30 cellular contexts compared by ENCODE assay signal in the genomic region with DNA sequence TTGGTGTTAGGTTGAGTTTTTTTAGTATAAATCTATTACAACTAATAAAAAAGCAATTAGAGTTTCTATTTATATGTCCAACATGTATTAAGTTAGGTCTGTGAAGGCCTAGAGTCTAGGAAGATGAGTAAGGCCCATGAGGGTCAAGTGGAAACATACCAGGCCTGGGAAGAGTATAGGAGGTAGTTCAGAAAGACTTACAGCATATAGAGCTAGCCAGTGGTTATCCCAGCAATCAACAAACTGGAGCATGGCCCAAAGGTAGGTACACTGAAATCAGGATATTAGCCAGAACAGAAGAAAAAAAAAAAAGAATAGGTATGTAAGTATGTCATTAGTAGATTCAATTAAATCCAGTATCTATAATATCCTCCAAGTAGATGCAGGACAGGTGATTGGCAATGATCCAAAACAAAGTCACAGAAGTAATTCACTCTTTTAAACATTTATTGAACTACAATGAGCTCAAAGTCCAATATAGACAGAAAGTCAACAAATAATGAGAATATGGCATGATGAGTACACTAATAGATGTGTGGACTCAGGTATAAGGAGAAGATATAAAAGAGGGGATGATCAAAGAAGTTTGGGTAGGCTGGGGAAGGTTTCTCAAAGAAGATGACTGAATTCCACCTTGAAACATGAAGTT.
A peak's percentile ranks its signal among the peaks of the same experiment; 100 is the strongest.
DNase-seq lines count a peak whose midpoint lies in the region; ATAC-seq, FAIRE-seq and TF ChIP-seq lines count a peak whose summit lies in the region.
"Had no signal": no experiment of that assay in that cellular context is flagged by ENCODE, and none has a peak within 500 bp of the region (broad histone marks: within the 10 kb centered on the region; RNA-seq: fewer than 3 reads in every experiment).

No MANE protein-coding gene starts in this region.

- no peaks in the 10 kb centered on the region for H3K27me3 Mint-ChIP-seq in CD4-positive, CD25-positive, alpha-beta regulatory T cell
- H3K27me3 Mint-ChIP-seq in natural killer cell (ENCODE audit: low read depth in 2 of 2): no peaks in the 10 kb centered on the region
- H3K27me3 Mint-ChIP-seq: T-cell had no signal

- peak overlapping the region; percentile 55 for H3K4me3 ChIP-seq in CD4-positive, CD25-positive, alpha-beta regulatory T cell (ENCODE audit: low read depth, low read length)
- no peak overlapping the region for H3K4me3 ChIP-seq in GM12878
- H3K4me3 ChIP-seq in adrenal gland: no peak overlapping the region
- H3K4me3 ChIP-seq: BLaER1 treated with 17β-estradiol and CSF1 and Interleukin-3, amounts not matched to agents 10 nM and 100 nM; K562 had no signal

- POLR2A ChIA-PET in GM12878 (lab: Charles Lee): no interaction called here

- peak overlapping the region; percentile 58 for H3K27ac ChIP-seq in CD4-positive, CD25-positive, alpha-beta regulatory T cell (ENCODE audit: insufficient read depth, low read length, poor library complexity, severe bottlenecking)
- H3K27ac ChIP-seq in GM12878 (ENCODE audit: control insufficient read depth, insufficient read depth): no peak overlapping the region
- H3K27ac ChIP-seq in adrenal gland: no peak overlapping the region
- H3K27ac ChIP-seq: BLaER1 treated with 17β-estradiol and CSF1 and Interleukin-3, amounts not matched to agents 10 nM and 100 nM; RWPE1 had no signal

- no peak for TF ChIP-seq EP300 in GM12878 (IDR thresholded peaks at IDR 0.05; ENCODE audit: borderline replicate concordance in 1 of 2, control insufficient read depth in 1 of 2, low read depth in 2 of 2, low read length in 2 of 2)

- H3K36me3 ChIP-seq in CD4-positive, CD25-positive, alpha-beta regulatory T cell (ENCODE audit: control insufficient read depth, insufficient read depth, low read length): peaks cover 50% of the 10 kb centered on the region
- H3K36me3 ChIP-seq in GM12878 (ENCODE audit: control insufficient read depth in 2 of 2, insufficient read depth in 2 of 2, low read length in 1 of 2) (peaks cover 2 to 29% of the 10 kb centered on the region in 2 experiments; a peak in 3 of 4 replicates), adrenal gland (replicated peaks in 1 of 2) (no peaks in the 10 kb centered on the region)
- H3K36me3 ChIP-seq: BLaER1 treated with 17β-estradiol and CSF1 and Interleukin-3, amounts not matched to agents 10 nM and 100 nM had no signal

- no peaks in the 10 kb centered on the region for H3K9me3 Mint-ChIP-seq in CD4-positive, CD25-positive, alpha-beta regulatory T cell
- H3K9me3 Mint-ChIP-seq in natural killer cell: no peaks in the 10 kb centered on the region
- H3K9me3 Mint-ChIP-seq: CD8-positive, alpha-beta T cell; T-cell had no signal

- no peak overlapping the region for H2AFZ ChIP-seq in GM12878 (ENCODE audit: control insufficient read depth, low read depth, low read length)

- TF ChIP-seq CTCF in GM12878 (IDR thresholded peaks at IDR 0.05 in 2 of 3, conservative IDR thresholded peaks at IDR 0.05 in 1 of 3; ENCODE audit: control insufficient read depth in 2 of 3, extremely low read depth in 1 of 3, insufficient read depth in 1 of 3, low read depth in 3 of 3, low read length in 3 of 3) (no peak), natural killer cell (IDR thresholded peaks at IDR 0.05) (no peak), adrenal gland (IDR thresholded peaks at IDR 0.05) (no peak)

- TF ChIP-seq POLR2A in GM12878 (IDR thresholded peaks at IDR 0.05; ENCODE audit: low read depth, low read length) (no peak), adrenal gland (IDR thresholded peaks at IDR 0.05) (no peak)

- H3K36me3 Mint-ChIP-seq in CD4-positive, CD25-positive, alpha-beta regulatory T cell: peaks cover 34% of the 10 kb centered on the region
- no peaks in the 10 kb centered on the region for H3K36me3 Mint-ChIP-seq in natural killer cell
- H3K36me3 Mint-ChIP-seq: CD8-positive, alpha-beta T cell; T-cell had no signal

- SMC1A ChIA-PET in GM12878 (lab: Charles Lee; ENCODE audit: uncharacterized antibody, unreplicated experiment): interaction anchor here (1.0 to 5.4 kb wide), 9 partner anchors 8 to 63 kb away, joined by 3 to 32 read pairs (median 3); no protein-coding TSS in a partner anchor

- H3K4me2 ChIP-seq in GM12878 (ENCODE audit: control insufficient read depth, insufficient read depth): no peak overlapping the region
- H3K4me2 ChIP-seq: BLaER1 treated with 17β-estradiol and CSF1 and Interleukin-3, amounts not matched to agents 10 nM and 100 nM had no signal

- intact Hi-C loops in GM12878 (cut with micrococcal nuclease; ENCODE audit: unreplicated experiment) (no loop called here), natural killer cell (cut with micrococcal nuclease) (no loop called here), adrenal gland (cut with DNase I) (no loop called here)

- in situ Hi-C loops in GM12878 (cut with MboI): no loop called here

- no TSS peak for BruUV-seq in GM12878 (replicated peaks; lab: Mats Ljungman, UMichigan)

- peak overlapping the region in 2 of 3 donors; percentile 3 to 69 for H3K27ac Mint-ChIP-seq in CD4-positive, CD25-positive, alpha-beta regulatory T cell
- H3K27ac Mint-ChIP-seq in natural killer cell: peak overlapping the region; percentile 30 to 74
- H3K27ac Mint-ChIP-seq: CD8-positive, alpha-beta T cell; T-cell had no signal

- no peak for FAIRE-seq in GM12878 (lab: Jason Lieb, UNC)
- FAIRE-seq: A204.1, GM19239, HTR-8/SVneo, K562 had no signal

- H3K9me3 ChIP-seq in CD4-positive, CD25-positive, alpha-beta regulatory T cell (ENCODE audit: control insufficient read depth in 2 of 2, low read length in 2 of 2): no peaks in the 10 kb centered on the region
- peaks cover 12% of the 10 kb centered on the region for H3K9me3 ChIP-seq in GM12878 (replicated peaks; ENCODE audit: control insufficient read depth, insufficient read depth, low read length)
- H3K9me3 ChIP-seq in adrenal gland (replicated peaks in 1 of 3): no peaks in the 10 kb centered on the region

- no peaks in the 10 kb centered on the region for H4K20me1 ChIP-seq in GM12878 (ENCODE audit: control insufficient read depth, insufficient read depth)
- H4K20me1 ChIP-seq: BLaER1 treated with 17β-estradiol and CSF1 and Interleukin-3, amounts not matched to agents 10 nM and 100 nM had no signal

- peak overlapping the region; percentile 12 to 70 (median 26) for H3K4me3 Mint-ChIP-seq in CD4-positive, CD25-positive, alpha-beta regulatory T cell
- H3K4me3 Mint-ChIP-seq in natural killer cell: no peak overlapping the region
- H3K4me3 Mint-ChIP-seq: CD8-positive, alpha-beta T cell; T-cell had no signal

- no peak for TF ChIP-seq RAD21 in GM12878 (IDR thresholded peaks at IDR 0.05; ENCODE audit: insufficient read depth, low read depth, low read length)

- H3K4me1 Mint-ChIP-seq in CD4-positive, CD25-positive, alpha-beta regulatory T cell: peaks cover 53 to 78% (median 65%) of the 10 kb centered on the region in 4 donors
- H3K4me1 Mint-ChIP-seq in natural killer cell: peaks cover 56 to 62% of the 10 kb centered on the region in 2 donors

- no peak for ATAC-seq in CD4-positive, CD25-positive, alpha-beta regulatory T cell (ENCODE audit: low read depth in 2 of 2)
- 0 out of 3 replicates have a peak, but pooled peaks have one; percentile 10 for ATAC-seq in GM12878
- no peak for ATAC-seq in natural killer cell
- ATAC-seq in GM21737 (IDR thresholded peaks at IDR 0.05; ENCODE audit: unreplicated experiment): no peak
- ATAC-seq: CD8-positive, alpha-beta T cell; HCT116; K562; Panc1; T-cell had no signal

- peak; percentile 6 for DNase-seq in NCI-H146 (lab: John Stamatoyannopoulos, UW)
- DNase-seq in NCI-H146 treated with DMSO at 0.1 percent for 48 hours (lab: John Stamatoyannopoulos, UW; ENCODE audit: unreplicated experiment): no peak
- no peak for DNase-seq in CD4-positive, CD25-positive, alpha-beta regulatory T cell
- DNase-seq in GM12878 (ENCODE audit: low read depth, low spot score): no peak
- DNase-seq in natural killer cell: no peak
- DNase-seq in AG08395 (ENCODE audit: low spot score): no peak
- DNase-seq in adrenal gland: no peak
- DNase-seq: AML-193; CD8-positive, alpha-beta T cell; DMS 273 treated with DMSO at 0.1 percent for 48 hours; DND-41; Kasumi-1; MV-4-11; NCI-H1417; NCI-H187; NCI-H2081 treated with DMSO at 0.1 percent for 48 hours; NCI-H2171; NCI-H226; NCI-H524; SHP77; T-cell had no signal

- H3K27me3 ChIP-seq in CD4-positive, CD25-positive, alpha-beta regulatory T cell (ENCODE audit: control insufficient read depth, insufficient read depth, low read length): no peaks in the 10 kb centered on the region
- H3K27me3 ChIP-seq in GM12878 (replicated peaks in 1 of 2; ENCODE audit: control insufficient read depth in 2 of 2, insufficient read depth in 2 of 2, low read length in 1 of 2): no peaks in the 10 kb centered on the region
- H3K27me3 ChIP-seq in adrenal gland: no peaks in the 10 kb centered on the region
- H3K27me3 ChIP-seq: BLaER1 treated with 17β-estradiol and CSF1 and Interleukin-3, amounts not matched to agents 10 nM and 100 nM had no signal

- H3K79me2 ChIP-seq in GM12878 (ENCODE audit: control insufficient read depth, insufficient read depth, low read length): peaks cover 58% of the 10 kb centered on the region

- H3K4me1 ChIP-seq in CD4-positive, CD25-positive, alpha-beta regulatory T cell (ENCODE audit: control insufficient read depth, insufficient read depth, low read length, poor library complexity, severe bottlenecking): peaks cover 48% of the 10 kb centered on the region
- no peaks in the 10 kb centered on the region for H3K4me1 ChIP-seq in GM12878 (ENCODE audit: control insufficient read depth, insufficient read depth, low read length)
- H3K4me1 ChIP-seq in adrenal gland (replicated peaks in 1 of 2): no peaks in the 10 kb centered on the region
- H3K4me1 ChIP-seq: BLaER1 treated with 17β-estradiol and CSF1 and Interleukin-3, amounts not matched to agents 10 nM and 100 nM had no signal

- no peak overlapping the region for H3K9ac ChIP-seq in GM12878 (ENCODE audit: control insufficient read depth, insufficient read depth, low read length)
- H3K9ac ChIP-seq: BLaER1 treated with 17β-estradiol and CSF1 and Interleukin-3, amounts not matched to agents 10 nM and 100 nM had no signal

- CTCF ChIA-PET in GM12878 (lab: Yijun Ruan, JAX): interaction anchor here (0.8 to 1.6 kb wide), 2 partner anchors 30 to 38 kb away, joined by 4 read pairs; no protein-coding TSS in a partner anchor

- RAD21 ChIA-PET in GM12878 (lab: Charles Lee; ENCODE audit: unreplicated experiment): interaction anchor here (1.0 to 1.6 kb wide), 3 partner anchors 42 to 67 kb away, joined by 3 to 5 read pairs (median 3); no protein-coding TSS in a partner anchor

TF ChIP-seq in GM12878, 131 proteins besides CTCF, POLR2A, EP300 and RAD21 (continues in another document):
- TF ChIP-seq ZNF24 (IDR thresholded peaks at IDR 0.05): no peak
